In genomic region chr11:92790376-92790775, GRCh38 we compare ENCODE assay signal across 24 cellular contexts.
"Had no signal": no experiment of that assay in that cellular context is flagged by ENCODE, and none has a peak within 500 bp of the region (broad histone marks: within the 10 kb centered on the region; RNA-seq: fewer than 3 reads in every experiment).

No MANE protein-coding gene starts in this region.

- DNase-seq: activated CD4-positive, alpha-beta memory T cell treated with anti-CD3 and anti-CD28 coated beads for 36 hours; activated CD4-positive, alpha-beta T cell treated with anti-CD3 and anti-CD28 coated beads for 36 hours; activated CD4-positive, alpha-beta T cell treated with anti-CD3 and anti-CD28 coated beads, Interleukin-2, amount 10 ng/mL, durations not matched to agents 24 days and 14 days; activated CD4-positive, CD25-positive, alpha-beta regulatory T cell; activated CD4-positive, CD25-positive, alpha-beta regulatory T cell treated with anti-CD3 and anti-CD28 coated beads, Interleukin-2, amount 50 U/mL, for 72 hours; activated CD8-positive, alpha-beta memory T cell treated with anti-CD3 and anti-CD28 coated beads, Interleukin-2, amount 10 ng/mL, durations not matched to agents 7 days and 5 days; activated CD8-positive, alpha-beta memory T cell treated with anti-CD3 and anti-CD28 coated beads, Interleukin-2, amount 50 U/mL, for 4 hours; activated CD8-positive, alpha-beta T cell treated with anti-CD3 and anti-CD28 coated beads, Interleukin-2, amount 10 ng/mL, durations not matched to agents 7 days and 5 days; activated effector memory CD4-positive, alpha-beta T cell treated with anti-CD3 and anti-CD28 coated beads, Interleukin-2, amount 50 U/mL, for 16 hours; activated naive CD4-positive, alpha-beta T cell; activated naive CD4-positive, alpha-beta T cell treated with anti-CD3 and anti-CD28 coated beads, Interleukin-2, amount 10 ng/mL, durations not matched to agents 7 days and 5 days; activated naive CD8-positive, alpha-beta T cell treated with anti-CD3 and anti-CD28 coated beads, Interleukin-2, amount 10 ng/mL, durations not matched to agents 7 days and 5 days; activated T-cell treated with anti-CD3 and anti-CD28 coated beads, Interleukin-2, amount 50 U/mL, for 1 hour; activated T-cell treated with anti-CD3 and anti-CD28 coated beads, Interleukin-2, amount 50 U/mL, for 48 hours; brain microvascular endothelial cell; central memory CD4-positive, alpha-beta T cell; cerebellar nuclear complex; colonic mucosa; effector CD8-positive, alpha-beta T cell; foreskin fibroblast; glutamatergic neuron; T-helper 2 cell had no signal

- ATAC-seq: activated CD4-positive, alpha-beta T cell treated with anti-CD3 and anti-CD28 coated beads for 36 hours; activated CD8-positive, alpha-beta memory T cell treated with anti-CD3 and anti-CD28 coated beads, Interleukin-2, amount 10 ng/mL, durations not matched to agents 7 days and 5 days; activated CD8-positive, alpha-beta T cell treated with anti-CD3 and anti-CD28 coated beads, Interleukin-2, amount 10 ng/mL, durations not matched to agents 7 days and 5 days; activated naive CD4-positive, alpha-beta T cell treated with anti-CD3 and anti-CD28 coated beads, Interleukin-2, amount 50 U/mL, for 72 hours; esophagus mucosa had no signal

- H3K4me3 ChIP-seq: colonic mucosa had no signal
